In genomic region chr9:113997064-113997463, GRCh38 we compare ENCODE assay signal across 7 cellular contexts.
DNase-seq lines count a peak whose midpoint lies in the region; ATAC-seq and TF ChIP-seq lines count a peak whose summit lies in the region.
"Not testable (repeated sequence)": the region's sequence is repeated elsewhere in the genome, so short reads cannot be mapped to it uniquely, and the experiment has no call there.

No MANE protein-coding gene starts in this region.

- H3K4me3 Mint-ChIP-seq in CD14-positive monocyte; activated CD4-positive, alpha-beta memory T cell treated with anti-CD3 and anti-CD28 coated beads, Interleukin-2, amount 10 ng/mL, durations not matched to agents 7 days and 5 days; natural killer cell treated with Interleukin-12 subunit alpha and Interleukin-12 subunit beta and Interleukin-15 and Interleukin-18, amount 100 ng/mL, for 72 hours: not testable (repeated sequence)

- not testable (repeated sequence) for H3K9me3 ChIP-seq in suprapubic skin

- not testable (repeated sequence) for H3K4me3 ChIP-seq in suprapubic skin

- WGBS in suprapubic skin: 95% methylated on average over 1 of the region's 3 CpGs

- H3K27me3 Mint-ChIP-seq in CD14-positive monocyte (ENCODE audit: low read depth in 3 of 3); activated CD4-positive, alpha-beta memory T cell treated with anti-CD3 and anti-CD28 coated beads, Interleukin-2, amount 10 ng/mL, durations not matched to agents 7 days and 5 days; natural killer cell treated with Interleukin-12 subunit alpha and Interleukin-12 subunit beta and Interleukin-15 and Interleukin-18, amount 100 ng/mL, for 72 hours: not testable (repeated sequence)

- not testable (repeated sequence) for TF ChIP-seq EP300 in suprapubic skin (IDR thresholded peaks at IDR 0.05)

- H3K4me1 Mint-ChIP-seq in CD14-positive monocyte: peaks cover 24% of the 10 kb centered on the region
- not testable (repeated sequence) for H3K4me1 Mint-ChIP-seq in activated CD4-positive, alpha-beta memory T cell treated with anti-CD3 and anti-CD28 coated beads, Interleukin-2, amount 10 ng/mL, durations not matched to agents 7 days and 5 days
- H3K4me1 Mint-ChIP-seq in natural killer cell treated with Interleukin-12 subunit alpha and Interleukin-12 subunit beta and Interleukin-15 and Interleukin-18, amount 100 ng/mL, for 72 hours (ENCODE audit: low read depth in 2 of 2): peaks cover 12 to 15% of the 10 kb centered on the region in 2 donors

- H3K4me1 ChIP-seq in suprapubic skin: peaks cover 31% of the 10 kb centered on the region

- CTCF ChIA-PET in activated CD4-positive, alpha-beta memory T cell treated with anti-CD3 and anti-CD28 coated beads, Interleukin-2, amount 10 ng/mL, durations not matched to agents 7 days and 5 days (lab: Charles Lee): not testable (repeated sequence)

- TF ChIP-seq POLR2A in suprapubic skin (IDR thresholded peaks at IDR 0.05): not testable (repeated sequence)

- not testable (repeated sequence) for H3K36me3 ChIP-seq in suprapubic skin

- DNase-seq in CD14-positive monocyte (ENCODE audit: low spot score) (peak; percentile 28), cardiac septum (ENCODE audit: low spot score) (peak; percentile 7), sciatic nerve (ENCODE audit: low spot score) (peak; percentile 21), suprapubic skin (ENCODE audit: low spot score in 2 of 2) (peak; percentile 0 to 16)
- peak; percentile 4 for DNase-seq in activated CD4-positive, alpha-beta memory T cell treated with anti-CD3 and anti-CD28 coated beads, Interleukin-2, amount 10 ng/mL, durations not matched to agents 7 days and 5 days
- DNase-seq in activated effector memory CD4-positive, alpha-beta T cell treated with anti-CD3 and anti-CD28 coated beads, Interleukin-2, amount 50 U/mL, for 16 hours: peak; percentile 22
- peak; percentile 10 for DNase-seq in natural killer cell treated with Interleukin-12 subunit alpha and Interleukin-12 subunit beta and Interleukin-15 and Interleukin-18, amount 100 ng/mL, for 72 hours (ENCODE audit: low spot score)

- H3K9me3 Mint-ChIP-seq in CD14-positive monocyte; activated CD4-positive, alpha-beta memory T cell treated with anti-CD3 and anti-CD28 coated beads, Interleukin-2, amount 10 ng/mL, durations not matched to agents 7 days and 5 days; natural killer cell treated with Interleukin-12 subunit alpha and Interleukin-12 subunit beta and Interleukin-15 and Interleukin-18, amount 100 ng/mL, for 72 hours: not testable (repeated sequence)

- ATAC-seq in natural killer cell treated with Interleukin-12 subunit alpha and Interleukin-12 subunit beta and Interleukin-15 and Interleukin-18, amount 100 ng/mL, for 72 hours; sciatic nerve: not testable (repeated sequence)

- not testable (repeated sequence) for TF ChIP-seq CTCF in CD14-positive monocyte (IDR thresholded peaks at IDR 0.05); suprapubic skin (IDR thresholded peaks at IDR 0.05)

- H3K27ac Mint-ChIP-seq in CD14-positive monocyte; activated CD4-positive, alpha-beta memory T cell treated with anti-CD3 and anti-CD28 coated beads, Interleukin-2, amount 10 ng/mL, durations not matched to agents 7 days and 5 days; natural killer cell treated with Interleukin-12 subunit alpha and Interleukin-12 subunit beta and Interleukin-15 and Interleukin-18, amount 100 ng/mL, for 72 hours: not testable (repeated sequence)

- H3K36me3 Mint-ChIP-seq in CD14-positive monocyte: peaks cover 6 to 14% of the 10 kb centered on the region in 2 donors
- not testable (repeated sequence) for H3K36me3 Mint-ChIP-seq in activated CD4-positive, alpha-beta memory T cell treated with anti-CD3 and anti-CD28 coated beads, Interleukin-2, amount 10 ng/mL, durations not matched to agents 7 days and 5 days (ENCODE audit: low read depth); natural killer cell treated with Interleukin-12 subunit alpha and Interleukin-12 subunit beta and Interleukin-15 and Interleukin-18, amount 100 ng/mL, for 72 hours

- POLR2A ChIA-PET in activated CD4-positive, alpha-beta memory T cell treated with anti-CD3 and anti-CD28 coated beads, Interleukin-2, amount 10 ng/mL, durations not matched to agents 7 days and 5 days (lab: Charles Lee): not testable (repeated sequence)

- intact Hi-C loops in CD14-positive monocyte (cut with micrococcal nuclease); cardiac septum (cut with DNase I); sciatic nerve (cut with DNase I): not testable (repeated sequence)

- H3K27ac ChIP-seq in suprapubic skin: not testable (repeated sequence)

- not testable (repeated sequence) for H3K27me3 ChIP-seq in suprapubic skin
